ENCODE assay signal across 8 cellular contexts in the genomic region with DNA sequence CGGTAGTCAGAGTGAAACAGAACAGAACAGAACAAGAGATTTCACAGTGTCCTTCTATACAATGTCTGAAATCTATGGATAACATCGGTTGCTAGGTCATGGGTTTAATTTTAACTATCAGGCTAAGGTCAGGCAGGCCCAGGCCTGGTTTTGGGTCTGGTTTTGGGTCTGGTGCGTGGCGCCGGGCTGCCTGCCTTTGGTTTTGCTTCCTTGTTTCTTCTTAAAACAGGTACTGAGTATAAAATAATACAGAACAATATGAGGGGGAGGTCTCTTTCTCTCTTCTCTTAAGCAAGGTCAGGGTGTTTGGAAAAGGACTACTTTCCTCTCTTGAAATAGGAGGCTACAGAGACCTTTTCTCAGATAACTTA. TPM values are rescaled to one million over a fixed set of nuclear protein-coding genes. Genes with fewer than 3 reads are reported as not detected.
DNase-seq lines count a peak whose midpoint lies in the region; ATAC-seq and TF ChIP-seq lines count a peak whose summit lies in the region.

No MANE protein-coding gene starts in this region.

- peaks cover 28% of the 10 kb centered on the region for H3K36me3 Mint-ChIP-seq in T-helper 1 cell treated with Interleukin-12 subunit alpha and Interleukin-12 subunit beta and Interleukin-4 antibody, amounts not matched to agents 30 μg/mL and 1 μg/mL, for 36 hours (ENCODE audit: low read depth)
- H3K36me3 Mint-ChIP-seq in activated CD8-positive, alpha-beta T cell treated with anti-CD3 and anti-CD28 coated beads, Interleukin-2, amount 10 ng/mL, durations not matched to agents 7 days and 5 days (ENCODE audit: low read depth) = peaks cover 54% of the 10 kb centered on the region

- TF ChIP-seq POLR2A in suprapubic skin (IDR thresholded peaks at IDR 0.05) = no peak

- WGBS in suprapubic skin = 35% methylated on average over 5 of the region's 5 CpGs

- peaks cover 43% of the 10 kb centered on the region for H3K4me1 ChIP-seq in suprapubic skin

- no peaks in the 10 kb centered on the region for H3K9me3 Mint-ChIP-seq in T-helper 1 cell treated with Interleukin-12 subunit alpha and Interleukin-12 subunit beta and Interleukin-4 antibody, amounts not matched to agents 30 μg/mL and 1 μg/mL, for 36 hours
- H3K9me3 Mint-ChIP-seq in activated CD8-positive, alpha-beta T cell treated with anti-CD3 and anti-CD28 coated beads, Interleukin-2, amount 10 ng/mL, durations not matched to agents 7 days and 5 days (ENCODE audit: insufficient read depth) = no peaks in the 10 kb centered on the region

- CTCF ChIA-PET in activated CD8-positive, alpha-beta T cell treated with anti-CD3 and anti-CD28 coated beads, Interleukin-2, amount 10 ng/mL, durations not matched to agents 7 days and 5 days (lab: Charles Lee) = interaction anchor here (0.7 to 1.1 kb wide), 4 partner anchors 10 to 257 kb away, joined by 4 to 10 read pairs (median 6); partner anchors contain the start of gene ISG20

- peak overlapping the region; percentile 92 for H3K4me3 ChIP-seq in suprapubic skin

- no peaks in the 10 kb centered on the region for H3K27me3 ChIP-seq in suprapubic skin

- no peak for TF ChIP-seq CTCF in suprapubic skin (IDR thresholded peaks at IDR 0.05)

- H3K4me3 Mint-ChIP-seq in T-helper 1 cell treated with Interleukin-12 subunit alpha and Interleukin-12 subunit beta and Interleukin-4 antibody, amounts not matched to agents 30 μg/mL and 1 μg/mL, for 36 hours = peak overlapping the region; percentile 95
- H3K4me3 Mint-ChIP-seq in activated CD8-positive, alpha-beta T cell treated with anti-CD3 and anti-CD28 coated beads, Interleukin-2, amount 10 ng/mL, durations not matched to agents 7 days and 5 days = peak overlapping the region; percentile 94

- peaks cover 10% of the 10 kb centered on the region for H3K36me3 ChIP-seq in suprapubic skin

- TF ChIP-seq EP300 in suprapubic skin (IDR thresholded peaks at IDR 0.05) = no peak

- DNase-seq in T-helper 1 cell = no peak
- DNase-seq in activated CD8-positive, alpha-beta T cell treated with anti-CD3 and anti-CD28 coated beads, Interleukin-2, amount 10 ng/mL, durations not matched to agents 7 days and 5 days = no peak
- DNase-seq in islet precursor cell = peak; percentile 48
- no peak for DNase-seq in suprapubic skin (ENCODE audit: low spot score in 2 of 2)
- no peak for DNase-seq in dermis blood vessel endothelial cell
- DNase-seq in pons (ENCODE audit: low spot score) = no peak
- no peak for DNase-seq in foreskin melanocyte

- ATAC-seq in activated CD8-positive, alpha-beta T cell treated with anti-CD3 and anti-CD28 coated beads, Interleukin-2, amount 10 ng/mL, durations not matched to agents 7 days and 5 days = no peak

- POLR2A ChIA-PET in activated CD8-positive, alpha-beta T cell treated with anti-CD3 and anti-CD28 coated beads, Interleukin-2, amount 10 ng/mL, durations not matched to agents 7 days and 5 days (lab: Charles Lee) = interaction anchor here (1.3 to 2.1 kb wide), 6 partner anchors 8 to 280 kb away, joined by 3 to 14 read pairs (median 7); partner anchors contain the start of gene HAPLN3

- H3K4me1 Mint-ChIP-seq in T-helper 1 cell treated with Interleukin-12 subunit alpha and Interleukin-12 subunit beta and Interleukin-4 antibody, amounts not matched to agents 30 μg/mL and 1 μg/mL, for 36 hours (ENCODE audit: low read depth) = peaks cover 47% of the 10 kb centered on the region
- H3K4me1 Mint-ChIP-seq in activated CD8-positive, alpha-beta T cell treated with anti-CD3 and anti-CD28 coated beads, Interleukin-2, amount 10 ng/mL, durations not matched to agents 7 days and 5 days (ENCODE audit: low read depth) = peaks cover 60% of the 10 kb centered on the region

- no peaks in the 10 kb centered on the region for H3K9me3 ChIP-seq in suprapubic skin

- H3K27ac Mint-ChIP-seq in T-helper 1 cell treated with Interleukin-12 subunit alpha and Interleukin-12 subunit beta and Interleukin-4 antibody, amounts not matched to agents 30 μg/mL and 1 μg/mL, for 36 hours = peak overlapping the region; percentile 97
- H3K27ac Mint-ChIP-seq in activated CD8-positive, alpha-beta T cell treated with anti-CD3 and anti-CD28 coated beads, Interleukin-2, amount 10 ng/mL, durations not matched to agents 7 days and 5 days = peak overlapping the region; percentile 90

- no peaks in the 10 kb centered on the region for H3K27me3 Mint-ChIP-seq in T-helper 1 cell treated with Interleukin-12 subunit alpha and Interleukin-12 subunit beta and Interleukin-4 antibody, amounts not matched to agents 30 μg/mL and 1 μg/mL, for 36 hours (ENCODE audit: low read depth)
- H3K27me3 Mint-ChIP-seq in activated CD8-positive, alpha-beta T cell treated with anti-CD3 and anti-CD28 coated beads, Interleukin-2, amount 10 ng/mL, durations not matched to agents 7 days and 5 days (ENCODE audit: low read depth) = peaks cover 3% of the 10 kb centered on the region

- peak overlapping the region; percentile 88 for H3K27ac ChIP-seq in suprapubic skin

RNA-seq across cellular contexts. Expression of gene AEN, which starts 1.4 kb away (rescaled TPM):
- 10 to 100 TPM; 52.6 to 53.2 TPM for total RNA-seq in activated CD8-positive, alpha-beta T cell treated with anti-CD3 and anti-CD28 coated beads, Interleukin-2, amount 10 ng/mL, durations not matched to agents 7 days and 5 days
- 10 to 100 TPM in 2 of 4 donors, 1 to 10 TPM in 2; 9.3 to 29.3 (median 17.3) TPM for total RNA-seq in suprapubic skin
- 58.9 and 73.0 TPM in 2 replicates for total RNA-seq in dermis blood vessel endothelial cell

RNA-seq across cellular contexts. Expression of gene ISG20, which starts 16.2 kb away (rescaled TPM):
- total RNA-seq in activated CD8-positive, alpha-beta T cell treated with anti-CD3 and anti-CD28 coated beads, Interleukin-2, amount 10 ng/mL, durations not matched to agents 7 days and 5 days = 100 to 1,000 TPM; 141 to 151 TPM
- 10 to 100 TPM in 3 of 4 donors, 1 to 10 TPM in 1; 6.1 to 15.1 (median 12.9) TPM for total RNA-seq in suprapubic skin
- 22.2 and 49.4 TPM in 2 replicates for total RNA-seq in dermis blood vessel endothelial cell
